In the genomic region with DNA sequence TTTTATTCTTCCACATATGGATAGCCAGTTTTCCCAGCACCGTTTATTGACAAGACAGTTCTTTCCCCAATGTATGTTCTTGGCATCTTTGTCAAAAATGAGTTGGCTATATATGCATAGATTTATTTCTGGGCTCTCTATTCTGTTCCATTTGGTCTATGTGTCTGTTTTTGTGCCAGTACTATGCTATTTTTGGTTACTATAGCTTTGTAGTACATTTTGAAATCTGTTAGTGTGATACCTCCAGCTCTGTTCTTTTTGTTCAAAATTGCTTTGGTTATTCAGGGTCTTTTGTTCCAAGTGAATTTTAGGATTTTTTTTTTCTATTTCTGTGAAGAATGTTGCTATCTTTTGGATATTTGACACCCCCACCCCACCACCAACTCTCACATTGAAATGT, we compare ENCODE assay signal across 34 cellular contexts. TPM values are rescaled to one million over a fixed set of nuclear protein-coding genes. Genes with fewer than 3 reads are reported as not detected.
"Had no signal": no experiment of that assay in that cellular context is flagged by ENCODE, and none has a peak within 500 bp of the region (broad histone marks: within the 10 kb centered on the region; RNA-seq: fewer than 3 reads in every experiment).

No MANE protein-coding gene starts in this region.

- H3K4me1 Mint-ChIP-seq: endodermal cell, immature natural killer cell, mesothelial cell of epicardium had no signal

- H3K27ac Mint-ChIP-seq: dendritic cell treated with granulocyte-macrophage colony-stimulating factor and Interleukin-4, amounts not matched to agents 40 ng/mL and 50 ng/mL, for 4 days; effector memory CD8-positive, alpha-beta T cell; endodermal cell; mesothelial cell of epicardium; naive thymus-derived CD4-positive, alpha-beta T cell had no signal

- H3K9me3 Mint-ChIP-seq: dendritic cell treated with granulocyte-macrophage colony-stimulating factor and Interleukin-4, amounts not matched to agents 40 ng/mL and 50 ng/mL, for 4 days; effector memory CD8-positive, alpha-beta T cell; immature natural killer cell had no signal

- H3K4me2 ChIP-seq: hepatocyte had no signal

- H3K4me3 Mint-ChIP-seq: dendritic cell treated with granulocyte-macrophage colony-stimulating factor and Interleukin-4, amounts not matched to agents 40 ng/mL and 50 ng/mL, for 4 days; effector memory CD8-positive, alpha-beta T cell; endodermal cell; immature natural killer cell; mesothelial cell of epicardium; naive thymus-derived CD4-positive, alpha-beta T cell had no signal

- ATAC-seq: effector memory CD8-positive, alpha-beta T cell; esophagus mucosa; gastrocnemius medialis; heart right ventricle; left cardiac atrium; left lung; left ventricle myocardium superior; lower lobe of right lung; naive thymus-derived CD4-positive, alpha-beta T cell had no signal

- DNase-seq: colonic mucosa; cortex of kidney; effector CD8-positive, alpha-beta T cell; effector memory CD8-positive, alpha-beta T cell; endodermal cell; erythroblast; esophagus squamous epithelium; foreskin fibroblast; foreskin melanocyte; gastrocnemius medialis; glutamatergic neuron; head of caudate nucleus; heart right ventricle; hypothalamus; immature natural killer cell; left cardiac atrium; left lung; left ventricle myocardium superior; lower lobe of right lung; mesenchymal stem cell; naive thymus-derived CD4-positive, alpha-beta T cell had no signal

- H3K79me2 ChIP-seq: hepatocyte had no signal

- H2AFZ ChIP-seq: hepatocyte had no signal

- H3K27ac ChIP-seq: colonic mucosa, epithelial cell of prostate, esophagus squamous epithelium, gastrocnemius medialis, heart right ventricle, hepatocyte, left lung, lower lobe of right lung had no signal

- H3K4me3 ChIP-seq: colonic mucosa, esophagus squamous epithelium, gastrocnemius medialis, heart right ventricle, hepatocyte, left lung, lower lobe of right lung had no signal

- H3K36me3 ChIP-seq: colonic mucosa, esophagus squamous epithelium, gastrocnemius medialis, heart right ventricle, left lung, lower lobe of right lung had no signal

- H3K27me3 ChIP-seq: colonic mucosa, gastrocnemius medialis, hepatocyte, left lung had no signal

- H3K36me3 Mint-ChIP-seq: immature natural killer cell, mesothelial cell of epicardium had no signal

- H3K4me1 ChIP-seq: colonic mucosa, esophagus squamous epithelium, gastrocnemius medialis, heart right ventricle, left lung had no signal

- H3K9me3 ChIP-seq: colonic mucosa, esophagus squamous epithelium, gastrocnemius medialis, left lung, lower lobe of right lung had no signal

RNA-seq across cellular contexts. Expression of a gene that starts 54.6 kb away (rescaled TPM):
- total RNA-seq: colonic mucosa; dermis microvascular lymphatic vessel endothelial cell; endodermal cell; esophagus mucosa; esophagus squamous epithelium; gastrocnemius medialis; glomerular endothelial cell; heart right ventricle; hepatocyte; kidney epithelial cell; left cardiac atrium; left lung; left ventricle myocardium superior; lower leg skin; lower lobe of right lung; lung microvascular endothelial cell; mesenteric fat pad; mesothelial cell of epicardium; mononuclear cell; mucosa of gallbladder; naive thymus-derived CD4-positive, alpha-beta T cell had no signal
